In the genomic region with DNA sequence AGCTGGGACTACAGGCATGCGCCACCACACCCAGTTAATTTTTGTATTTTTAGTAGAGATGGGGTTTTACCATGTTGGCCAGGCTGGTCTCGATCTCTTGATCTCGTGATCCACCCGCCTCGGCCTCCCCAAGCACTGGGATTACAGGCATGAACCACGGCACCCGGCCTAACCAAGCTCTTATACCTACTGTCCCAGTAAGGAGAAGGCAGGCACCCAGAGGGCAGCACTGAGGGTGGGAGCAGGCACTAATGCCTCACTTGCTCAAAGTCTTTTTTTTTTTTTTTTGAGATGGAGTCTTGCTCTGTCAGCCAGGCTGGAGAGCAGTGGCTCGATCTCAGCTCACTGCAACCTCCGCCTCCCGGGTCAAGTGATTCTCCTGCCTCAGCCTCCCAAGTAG, we compare ENCODE assay signal across 7 cellular contexts. TPM values are rescaled to one million over a fixed set of nuclear protein-coding genes. Genes with fewer than 3 reads are reported as not detected.
"Had no signal": no experiment of that assay in that cellular context is flagged by ENCODE, and none has a peak within 500 bp of the region (broad histone marks: within the 10 kb centered on the region; RNA-seq: fewer than 3 reads in every experiment).

No MANE protein-coding gene starts in this region.

RNA-seq across cellular contexts. Expression of a gene that starts 6.0 kb away (rescaled TPM):
- total RNA-seq: activated CD8-positive, alpha-beta T cell treated with anti-CD3 and anti-CD28 coated beads for 36 hours; activated naive CD8-positive, alpha-beta T cell treated with anti-CD3 and anti-CD28 coated beads for 36 hours; activated T-cell treated with anti-CD3 and anti-CD28 coated beads, Interleukin-2, amount 50 U/mL, for 72 hours; activated T-helper 2 cell treated with anti-CD3 and anti-CD28 coated beads, Interferon-gamma antibody, Interleukin-2, Interleukin-4, amounts not matched to agents 10 μg/mL and 5 μg/mL and 100 μg/mL, durations not matched to agents 14 hours and 24 hours and 36 hours; HepG2; SJCRH30; T-helper 2 cell treated with Interferon-gamma antibody and Interleukin-4, amounts not matched to agents 100 ng/mL and 5 ng/mL, for 36 hours had no signal
- polyA plus RNA-seq: HepG2 had no signal

RNA-seq across cellular contexts. Expression of a gene that starts 51.6 kb away (rescaled TPM):
- total RNA-seq: activated naive CD8-positive, alpha-beta T cell treated with anti-CD3 and anti-CD28 coated beads for 36 hours had no signal
